ENCODE assay signal across 8 cellular contexts in the genomic region with DNA sequence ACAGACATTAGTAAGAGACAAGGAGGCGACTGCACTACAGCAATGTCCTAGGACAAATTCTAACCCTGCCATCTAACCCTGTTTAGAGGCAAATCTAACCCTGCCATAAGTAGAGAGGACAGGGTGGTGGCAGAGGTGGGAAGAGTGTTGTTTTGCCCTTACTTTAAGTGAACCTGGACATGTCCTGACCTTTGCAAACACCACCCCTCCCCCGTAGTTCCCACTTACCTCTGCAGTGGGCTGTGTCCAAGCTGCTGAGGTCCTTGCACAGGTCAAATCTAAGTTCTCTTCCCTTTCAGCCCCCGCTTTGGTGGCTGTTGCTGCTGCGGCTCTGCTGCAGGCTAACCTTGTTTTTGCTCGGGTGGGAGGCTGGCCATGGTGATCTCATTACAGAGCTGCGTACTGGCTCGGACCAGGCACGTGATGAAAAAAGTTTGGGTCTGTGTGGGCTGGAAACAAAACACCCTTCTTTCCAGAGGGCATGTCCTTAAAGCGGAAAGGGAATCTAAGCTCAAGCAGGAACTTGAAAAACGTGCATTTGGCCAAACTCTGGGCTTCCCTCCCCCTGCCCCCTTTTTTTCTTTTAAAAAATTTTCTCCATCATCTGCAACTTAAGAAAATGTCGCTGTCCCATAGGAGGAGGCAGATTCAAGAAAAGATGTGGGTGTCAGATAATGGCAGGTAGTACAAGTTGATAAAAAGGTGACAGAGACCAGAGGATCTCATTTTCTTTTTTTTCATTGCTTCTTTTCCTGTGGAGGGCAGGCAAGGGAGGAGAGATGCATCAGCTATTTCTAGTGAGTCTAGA.
A peak's percentile ranks its signal among the peaks of the same experiment; 100 is the strongest.
DNase-seq lines count a peak whose midpoint lies in the region; ATAC-seq and TF ChIP-seq lines count a peak whose summit lies in the region.

A gene with protein sequence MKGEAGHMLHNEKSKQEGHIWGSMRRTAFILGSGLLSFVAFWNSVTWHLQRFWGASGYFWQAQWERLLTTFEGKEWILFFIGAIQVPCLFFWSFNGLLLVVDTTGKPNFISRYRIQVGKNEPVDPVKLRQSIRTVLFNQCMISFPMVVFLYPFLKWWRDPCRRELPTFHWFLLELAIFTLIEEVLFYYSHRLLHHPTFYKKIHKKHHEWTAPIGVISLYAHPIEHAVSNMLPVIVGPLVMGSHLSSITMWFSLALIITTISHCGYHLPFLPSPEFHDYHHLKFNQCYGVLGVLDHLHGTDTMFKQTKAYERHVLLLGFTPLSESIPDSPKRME (minus strand): TSS at position 349 of the 808 bp plus-strand sequence. CDS start 12,425 bp downstream, outside the sequence.

- no peak for TF ChIP-seq CTCF in WI38 (IDR thresholded peaks at IDR 0.05; ENCODE audit: low read depth, low read length)

- H2AFZ ChIP-seq in neuron (ENCODE audit: low read depth, low read length), result peak within 1 kb of the TSS; percentile 59

- DNase-seq in GM03348 (ENCODE audit: low spot score) (peak; percentile 90), globus pallidus (ENCODE audit: low spot score) (peak; percentile 93), NCI-H2196 treated with DMSO at 0.1 percent for 48 hours (lab: John Stamatoyannopoulos, UW; ENCODE audit: unreplicated experiment) (no peak), LoVo (ENCODE audit: low spot score) (no peak)

- H3K36me3 ChIP-seq in neuron (ENCODE audit: insufficient read depth, low read length), result no peaks in the 10 kb centered on the region

- ATAC-seq in GM18861 (IDR thresholded peaks at IDR 0.05; ENCODE audit: unreplicated experiment) (no peak), HG02642 (IDR thresholded peaks at IDR 0.05; ENCODE audit: poor library complexity, unreplicated experiment) (no peak)

- no peaks in the 10 kb centered on the region for H3K9me3 ChIP-seq in neuron (ENCODE audit: low read length)

- peaks cover 14% of the 10 kb centered on the region for H3K4me1 ChIP-seq in neuron (ENCODE audit: insufficient read depth, low read length)

- no peaks in the 10 kb centered on the region for H3K27me3 ChIP-seq in neuron (ENCODE audit: insufficient read depth, low read length)

- H3K4me3 ChIP-seq in WI38 (ENCODE audit: low read depth, low read length), result peak within 1 kb of the TSS; percentile 68
- H3K4me3 ChIP-seq in neuron (ENCODE audit: low read length), result peak within 1 kb of the TSS; percentile 45

Comparison
In these comparisons a context has a peak if more than half of its experiments do, and no peak if none do; other contexts are left out.
1. DNase-seq: peak in GM03348 (single experiment) and globus pallidus (single experiment); none in NCI-H2196 treated with DMSO at 0.1 percent for 48 hours (single experiment) and LoVo (single experiment).